Comparison of ENCODE assay signal across 13 cellular contexts in the genomic region with DNA sequence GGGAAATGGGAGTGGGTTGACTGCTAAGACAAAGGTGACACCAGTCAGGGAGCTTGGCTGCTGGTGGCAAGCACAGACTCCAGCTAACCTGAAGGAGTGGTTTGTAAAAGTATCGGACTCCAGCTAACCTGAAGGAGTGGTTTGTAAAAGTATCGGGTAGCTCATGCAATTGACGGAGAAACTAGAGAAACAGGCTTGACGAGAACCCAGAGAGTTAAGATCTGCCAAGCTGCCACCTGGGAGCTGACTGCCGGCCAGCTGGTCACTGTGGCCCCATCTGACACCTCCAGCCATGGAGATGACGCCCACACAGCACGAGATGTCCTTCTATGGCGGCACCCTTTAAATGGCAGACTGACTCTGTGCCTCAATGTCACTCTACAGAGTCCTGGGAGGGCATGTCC. TPM values are rescaled to one million over a fixed set of nuclear protein-coding genes. Genes with fewer than 3 reads are reported as not detected.
A peak's percentile ranks its signal among the peaks of the same experiment; 100 is the strongest.
DNase-seq lines count a peak whose midpoint lies in the region; ATAC-seq, FAIRE-seq and TF ChIP-seq lines count a peak whose summit lies in the region.
"Had no signal": no experiment of that assay in that cellular context is flagged by ENCODE, and none has a peak within 500 bp of the region (broad histone marks: within the 10 kb centered on the region; RNA-seq: fewer than 3 reads in every experiment).

No MANE protein-coding gene starts in this region.

- POLR2A ChIA-PET in H1 (lab: Charles Lee; ENCODE audit: partially characterized antibody) = interaction anchor here (0.6 kb wide), 1 partner anchor 24 kb away, joined by 3 read pairs; no protein-coding TSS in a partner anchor
- POLR2A ChIA-PET in A673 (lab: Charles Lee; ENCODE audit: low non-redundant PET) = no interaction called here

- no peak overlapping the region for H3K9ac ChIP-seq in H1 (replicated peaks in 1 of 4; ENCODE audit: extremely low read depth in 1 of 4, low read depth in 3 of 4, low read length in 3 of 4)
- no peak overlapping the region for H3K9ac ChIP-seq in neural progenitor cell

- no peaks in the 10 kb centered on the region for H4K20me1 ChIP-seq in H1 (replicated peaks in 1 of 2; ENCODE audit: control insufficient read depth in 1 of 2, insufficient read depth in 2 of 2, low read length in 2 of 2)
- H4K20me1 ChIP-seq in neural progenitor cell (ENCODE audit: low read depth) = no peaks in the 10 kb centered on the region

- H3K4ac ChIP-seq in H1 (replicated peaks; ENCODE audit: insufficient read length, low read depth, low read length) = no peak overlapping the region

- no peak for TF ChIP-seq POLR2A in H1 (IDR thresholded peaks at IDR 0.05; ENCODE audit: control extremely low read depth in 1 of 2, low read depth in 2 of 2, low read length in 2 of 2)

- FAIRE-seq in H1 (lab: Jason Lieb, UNC) = no peak
- no peak for FAIRE-seq in GM19239 (lab: Jason Lieb, UNC)
- FAIRE-seq: G401.6 had no signal

- no peak overlapping the region for H2BK120ac ChIP-seq in H1 (replicated peaks; ENCODE audit: low read depth, low read length)

- H3K4me1 Mint-ChIP-seq in neural progenitor cell = peaks cover 46% of the 10 kb centered on the region

- peak; percentile 74; the same call in 1 of the 2 replicates for TF ChIP-seq EP300 in Ishikawa (IDR thresholded peaks at IDR 0.05; ENCODE audit: borderline replicate concordance)
- TF ChIP-seq EP300 in H1 (IDR thresholded peaks at IDR 0.05; ENCODE audit: borderline replicate concordance in 1 of 2, low read depth in 2 of 2, low read length in 2 of 2) = no peak

- peak overlapping the region; percentile 57 for H3K4me3 Mint-ChIP-seq in neural progenitor cell
- H3K4me3 Mint-ChIP-seq: activated naive CD8-positive, alpha-beta T cell; natural killer cell treated with Interleukin-12 subunit alpha and Interleukin-12 subunit beta and Interleukin-15 and Interleukin-18, amount 100 ng/mL, for 72 hours had no signal

- 81% methylated on average over 8 of the region's 8 CpGs; no CpG with 5 or more reads in 1 of the 2 experiments for WGBS in H1 (ENCODE audit: extremely low coverage in 1 of 2, insufficient coverage in 1 of 2, insufficient read length in 1 of 2, insufficient replicate concordance in 2 of 2, low coverage in 1 of 2, low lambda C conversion rate in 2 of 2, missing lambda C conversion rate in 1 of 2), 2 experiments

- TF ChIP-seq RAD21 in Ishikawa (IDR thresholded peaks at IDR 0.05; ENCODE audit: low read depth) (peak; percentile 11; the same call in 1 of the 2 replicates), H1 (IDR thresholded peaks at IDR 0.05 in 1 of 2, conservative IDR thresholded peaks at IDR 0.05 in 1 of 2; ENCODE audit: low read depth in 2 of 2, low read length in 2 of 2) (no peak)

- peaks cover 0 to 12% (median 6%) of the 10 kb centered on the region in 4 experiments; a peak in 6 of 7 replicates for H3K4me1 ChIP-seq in H1 (replicated peaks in 1 of 4; ENCODE audit: control insufficient read depth in 3 of 4, insufficient read depth in 4 of 4, low read length in 3 of 4)
- H3K4me1 ChIP-seq in neural progenitor cell = peaks cover 10% of the 10 kb centered on the region
- peaks cover 2% of the 10 kb centered on the region for H3K4me1 ChIP-seq in A673 (ENCODE audit: insufficient read depth, low read length, poor library complexity, severe bottlenecking)

- no peak overlapping the region for H2BK12ac ChIP-seq in H1 (ENCODE audit: low read depth, low read length)

- H3K23me2 ChIP-seq in H1 (ENCODE audit: low read depth, low read length) = no peaks in the 10 kb centered on the region; the same call in 1 of the 2 replicates

- DNase-seq in H1 (ENCODE audit: low read depth in 1 of 2, low spot score in 2 of 2) (no peak), neural progenitor cell (ENCODE audit: low spot score) (no peak), GM19239 (ENCODE audit: insufficient read length, low spot score) (no peak), A673 (ENCODE audit: low spot score) (no peak), RPMI8226 (no peak)
- DNase-seq: NCI-H2171 treated with DMSO at 0.1 percent for 48 hours had no signal

- H3K23ac ChIP-seq in H1 (ENCODE audit: insufficient read length) = no peak overlapping the region

- no peaks in the 10 kb centered on the region for H3F3A ChIP-seq in neural progenitor cell (ENCODE audit: low read depth)

- H4K91ac ChIP-seq in H1 (replicated peaks; ENCODE audit: insufficient read length, low read length) = no peak overlapping the region

- TF ChIP-seq CTCF in 22Rv1 (IDR thresholded peaks at IDR 0.05) = no peak
- no peak for TF ChIP-seq CTCF in H1 (IDR thresholded peaks at IDR 0.05; ENCODE audit: control extremely low read depth in 1 of 3, insufficient read depth in 1 of 3, low read depth in 1 of 3, low read length in 3 of 3)
- TF ChIP-seq CTCF in neural progenitor cell (IDR thresholded peaks at IDR 0.05) = no peak
- no peak for TF ChIP-seq CTCF in A673 (conservative IDR thresholded peaks at IDR 0.05; ENCODE audit: low read depth, low read length)

- H2BK5ac ChIP-seq in H1 (ENCODE audit: low read depth, low read length) = no peak overlapping the region; the same call in 1 of the 2 replicates

- 0 out of 2 replicates have a peak overlapping the region, but pooled peaks have one; percentile 15 for H2AK5ac ChIP-seq in H1 (ENCODE audit: low read depth, low read length)

- H3K4me2 ChIP-seq in H1 (ENCODE audit: insufficient read depth in 1 of 2, low read depth in 2 of 2, low read length in 2 of 2) (0 out of 4 replicates have a peak overlapping the region, but pooled peaks of 1 of the 2 experiments have one; percentile 12), neural progenitor cell (no peak overlapping the region)

- H3K4me3 ChIP-seq in H1 (ENCODE audit: extremely low read depth in 1 of 4, insufficient read depth in 2 of 4, low read depth in 3 of 4, low read length in 4 of 4) = no peak overlapping the region
- H3K4me3 ChIP-seq in neural progenitor cell = no peak overlapping the region
- no peak overlapping the region for H3K4me3 ChIP-seq in A673 (ENCODE audit: low read depth, low read length, poor library complexity, severe bottlenecking)
- H3K4me3 ChIP-seq: vagina had no signal

- peaks cover 16% of the 10 kb centered on the region for H3K27me3 Mint-ChIP-seq in neural progenitor cell (ENCODE audit: insufficient read depth, low read depth)
- H3K27me3 Mint-ChIP-seq: activated naive CD8-positive, alpha-beta T cell had no signal

- ATAC-seq in HG02610 (IDR thresholded peaks at IDR 0.05; ENCODE audit: unreplicated experiment) = no peak
- ATAC-seq: natural killer cell treated with Interleukin-12 subunit alpha and Interleukin-12 subunit beta and Interleukin-15 and Interleukin-18, amount 100 ng/mL, for 72 hours had no signal

- H3K36me3 Mint-ChIP-seq in neural progenitor cell = no peaks in the 10 kb centered on the region
- H3K36me3 Mint-ChIP-seq: activated naive CD8-positive, alpha-beta T cell; natural killer cell treated with Interleukin-12 subunit alpha and Interleukin-12 subunit beta and Interleukin-15 and Interleukin-18, amount 100 ng/mL, for 72 hours had no signal

- H2BK15ac ChIP-seq in H1 (ENCODE audit: low read length) = no peak overlapping the region; the same call in 1 of the 2 replicates

- H3K14ac ChIP-seq in H1 (ENCODE audit: insufficient read length) = no peak overlapping the region

- H4K8ac ChIP-seq in H1 (ENCODE audit: extremely low read depth, insufficient read depth, low read length) = no peak overlapping the region; the same call in 1 of the 2 replicates

- no peak overlapping the region for H3K56ac ChIP-seq in H1 (replicated peaks; ENCODE audit: insufficient read length, low read depth, low read length)

- H3K27ac Mint-ChIP-seq in neural progenitor cell = peak overlapping the region; percentile 10
- H3K27ac Mint-ChIP-seq: activated naive CD8-positive, alpha-beta T cell; natural killer cell treated with Interleukin-12 subunit alpha and Interleukin-12 subunit beta and Interleukin-15 and Interleukin-18, amount 100 ng/mL, for 72 hours had no signal

- H3K27ac ChIP-seq in 22Rv1 (peak overlapping the region; percentile 56), H1 (ENCODE audit: low read depth, low read length) (no peak overlapping the region), neural progenitor cell (no peak overlapping the region), A673 (ENCODE audit: low read depth, low read length, poor library complexity, severe bottlenecking) (no peak overlapping the region)
- H3K27ac ChIP-seq: vagina had no signal

- H2BK20ac ChIP-seq in H1 (ENCODE audit: low read length) = no peak overlapping the region

- no peaks in the 10 kb centered on the region for H3K36me3 ChIP-seq in H1 (ENCODE audit: control insufficient read depth in 2 of 4, insufficient read depth in 4 of 4, low read length in 3 of 4)
- H3K36me3 ChIP-seq in neural progenitor cell = no peaks in the 10 kb centered on the region
- no peaks in the 10 kb centered on the region for H3K36me3 ChIP-seq in A673 (ENCODE audit: insufficient read depth, low read length, poor library complexity, severe bottlenecking)
- H3K36me3 ChIP-seq: vagina had no signal

- H3K79me2 ChIP-seq in H1 (ENCODE audit: control insufficient read depth in 1 of 2, insufficient read depth in 2 of 2, low read length in 2 of 2) = no peaks in the 10 kb centered on the region
- H3K79me2 ChIP-seq in neural progenitor cell (ENCODE audit: low read depth) = no peaks in the 10 kb centered on the region

- CTCF ChIA-PET in H1 (lab: Charles Lee; ENCODE audit: partially characterized antibody) = interaction anchor here (0.7 to 2.0 kb wide), 7 partner anchors 9 to 246 kb away, joined by 3 to 6 read pairs (median 3); no protein-coding TSS in a partner anchor
- CTCF ChIA-PET in A673 (lab: Charles Lee) = no interaction called here

- H3K79me1 ChIP-seq in H1 (ENCODE audit: low read depth, low read length) = no peaks in the 10 kb centered on the region

- H3K9me3 ChIP-seq in H1 (ENCODE audit: insufficient read depth in 2 of 2, low read depth in 1 of 2, low read length in 1 of 2) (no peaks in the 10 kb centered on the region), neural progenitor cell (ENCODE audit: low read depth) (no peaks in the 10 kb centered on the region), A673 (ENCODE audit: low read depth, low read length, poor library complexity, severe bottlenecking) (no peaks in the 10 kb centered on the region)
- H3K9me3 ChIP-seq: vagina had no signal

- H3K27me3 ChIP-seq in H1 (replicated peaks in 1 of 4; ENCODE audit: control insufficient read depth in 3 of 4, extremely low read depth in 1 of 4, insufficient read depth in 3 of 4, low read length in 3 of 4) = peaks cover 0 to 5% (median 0%) of the 10 kb centered on the region in 4 experiments; a peak in 1 of 7 replicates
- no peaks in the 10 kb centered on the region for H3K27me3 ChIP-seq in neural progenitor cell
- H3K27me3 ChIP-seq in A673 (replicated peaks; ENCODE audit: insufficient read depth, low read depth, low read length, poor library complexity) = no peaks in the 10 kb centered on the region
- H3K27me3 ChIP-seq: vagina had no signal

- BruUV-seq in A673 (replicated peaks; lab: Mats Ljungman, UMichigan) = no TSS peak

- H4K5ac ChIP-seq in H1 (ENCODE audit: insufficient read length, low read depth, low read length) = no peak overlapping the region

- no peak overlapping the region for H2AFZ ChIP-seq in H1 (ENCODE audit: low read length)
- H2AFZ ChIP-seq in neural progenitor cell (replicated peaks) = no peak overlapping the region

- intact Hi-C loops in A673 (cut with micrococcal nuclease; ENCODE audit: unreplicated experiment) = no loop called here

- no peak overlapping the region for H3K18ac ChIP-seq in H1 (ENCODE audit: extremely low read depth, low read length)

- no peaks in the 10 kb centered on the region for H3K9me3 Mint-ChIP-seq in neural progenitor cell
- H3K9me3 Mint-ChIP-seq: natural killer cell treated with Interleukin-12 subunit alpha and Interleukin-12 subunit beta and Interleukin-15 and Interleukin-18, amount 100 ng/mL, for 72 hours had no signal

RNA-seq across cellular contexts. Expression of a gene that starts 28.3 kb away (rescaled TPM):
- 8.4 and 10.3 TPM in 2 replicates for total RNA-seq in H1 (2021; fragmentation: NEBNext Ultra II Directional; extraction: Animal tissue kit (Norgen Biotek cat#: 25700))
- 4.0 and 6.9 TPM in 2 replicates for polyA plus RNA-seq in H1 (2011; rRNA removed)
- 4.8 TPM for polyA plus RNA-seq in H1 (2011; cell fraction: cytosol; rRNA removed)
- polyA plus RNA-seq in H1 (2011; cell fraction: nucleus; rRNA removed) = 21.4 TPM
- polyA plus RNA-seq in H1 (2012, experiment 1 of 2) = 5.1 to 11.2 TPM (median 9.5 TPM) in 4 replicates
- polyA plus RNA-seq in H1 (2012, experiment 2 of 2) = 6.3 TPM
- 3.3 TPM for polyA plus RNA-seq in H1 (2013, experiment 1 of 2)
- 3.0 TPM for polyA plus RNA-seq in H1 (2013, experiment 2 of 2)
- 8.8 and 10.1 TPM in 2 replicates for polyA minus RNA-seq in H1 (2011; rRNA and poly(A)+ RNA removed)
- 17.2 TPM for polyA minus RNA-seq in H1 (2011; cell fraction: cytosol; rRNA and poly(A)+ RNA removed)
- 19.0 TPM for polyA minus RNA-seq in H1 (2011; cell fraction: nucleus; rRNA and poly(A)+ RNA removed)
- total RNA-seq in neural progenitor cell (ENCODE audit: low replicate concordance) (18.5 and 70.7 TPM in 2 replicates), A673 (2021) (0.47 and 0.55 TPM in 2 replicates)
- total RNA-seq: natural killer cell treated with Interleukin-12 subunit alpha and Interleukin-12 subunit beta and Interleukin-15 and Interleukin-18, amount 100 ng/mL, for 72 hours; vagina had no signal

RNA-seq across cellular contexts. Expression of a gene that starts 59.3 kb away (rescaled TPM):
- total RNA-seq in H1 (2021; fragmentation: NEBNext Ultra II Directional; extraction: Animal tissue kit (Norgen Biotek cat#: 25700)) = 105 and 106 TPM in 2 replicates
- polyA plus RNA-seq in H1 (2011; rRNA removed) = 16.8 and 29.7 TPM in 2 replicates
- polyA plus RNA-seq in H1 (2011; cell fraction: cytosol; rRNA removed) = 53.3 TPM
- 63.8 TPM for polyA plus RNA-seq in H1 (2011; cell fraction: nucleus; rRNA removed)
- 83.7 to 103 TPM (median 93.9 TPM) in 4 replicates for polyA plus RNA-seq in H1 (2012, experiment 1 of 2)
- polyA plus RNA-seq in H1 (2012, experiment 2 of 2) = 5.3 TPM
- polyA plus RNA-seq in H1 (2013, experiment 1 of 2) = 68.8 TPM
- polyA plus RNA-seq in H1 (2013, experiment 2 of 2) = 67.2 TPM
- polyA minus RNA-seq in H1 (2011; rRNA and poly(A)+ RNA removed) = 64.0 and 69.4 TPM in 2 replicates
- polyA minus RNA-seq in H1 (2011; cell fraction: cytosol; rRNA and poly(A)+ RNA removed) = 61.0 TPM
- 88.7 TPM for polyA minus RNA-seq in H1 (2011; cell fraction: nucleus; rRNA and poly(A)+ RNA removed)
- 70.9 and 99.4 TPM in 2 replicates for total RNA-seq in neural progenitor cell (ENCODE audit: low replicate concordance)
- 79.4 and 84.9 TPM in 2 replicates for total RNA-seq in A673 (2021)
